10 cellular contexts compared by ENCODE assay signal in genomic region chr17:42289863-42290165, GRCh38. TPM values are rescaled to one million over a fixed set of nuclear protein-coding genes. Genes with fewer than 3 reads are reported as not detected.
A peak's percentile ranks its signal among the peaks of the same experiment; 100 is the strongest.
DNase-seq lines count a peak whose midpoint lies in the region; ATAC-seq, FAIRE-seq and TF ChIP-seq lines count a peak whose summit lies in the region.
"Had no signal": no experiment of that assay in that cellular context is flagged by ENCODE, and none has a peak within 500 bp of the region (broad histone marks: within the 10 kb centered on the region; RNA-seq: fewer than 3 reads in every experiment).

No MANE protein-coding gene starts in this region.

- no peak overlapping the region for H3K4me3 ChIP-seq in right atrium auricular region
- peak overlapping the region in 2 of 3 donors; percentile 54 to 78 for H3K4me3 ChIP-seq in skeletal muscle tissue (ENCODE audit: low read length in 3 of 3)
- no peak overlapping the region for H3K4me3 ChIP-seq in vagina

- no peak for TF ChIP-seq POLR2A in vagina (IDR thresholded peaks at IDR 0.05)

- H3K9me3 Mint-ChIP-seq in activated naive CD8-positive, alpha-beta T cell treated with anti-CD3 and anti-CD28 coated beads, Interleukin-2, amount 10 ng/mL, durations not matched to agents 7 days and 5 days, result no peaks in the 10 kb centered on the region

- ATAC-seq in left cardiac atrium, result no peak
- no peak for ATAC-seq in activated naive CD8-positive, alpha-beta T cell treated with anti-CD3 and anti-CD28 coated beads, Interleukin-2, amount 10 ng/mL, durations not matched to agents 7 days and 5 days (ENCODE audit: low read depth)

- H3K4me1 Mint-ChIP-seq in activated naive CD8-positive, alpha-beta T cell treated with anti-CD3 and anti-CD28 coated beads, Interleukin-2, amount 10 ng/mL, durations not matched to agents 7 days and 5 days, result peaks cover 42% of the 10 kb centered on the region

- H3K36me3 ChIP-seq in right atrium auricular region (peaks cover 6% of the 10 kb centered on the region), skeletal muscle tissue (ENCODE audit: control insufficient read depth in 3 of 3, insufficient read depth in 3 of 3, low read length in 3 of 3) (peaks cover under 1 to 14% (median 4%) of the 10 kb centered on the region in 3 donors), vagina (no peaks in the 10 kb centered on the region)
- H3K36me3 ChIP-seq: prostate gland had no signal

- no peak for DNase-seq in right atrium auricular region (ENCODE audit: low spot score)
- DNase-seq in left cardiac atrium, result no peak
- no peak for DNase-seq in activated naive CD8-positive, alpha-beta T cell treated with anti-CD3 and anti-CD28 coated beads, Interleukin-2, amount 10 ng/mL, durations not matched to agents 7 days and 5 days
- no peak for DNase-seq in vagina (ENCODE audit: extremely low spot score in 2 of 2)
- no peak for DNase-seq in NCI-H1417 (lab: John Stamatoyannopoulos, UW)
- no peak for DNase-seq in amygdala (lab: John Stamatoyannopoulos, UW)
- DNase-seq in urothelium cell line (ENCODE audit: low spot score), result no peak
- DNase-seq: NCI-H1092 treated with DMSO at 0.1 percent for 48 hours had no signal

- intact Hi-C loops in left cardiac atrium (cut with DNase I), result no loop called here
- intact Hi-C loops in vagina (cut with DNase I), result no loop called here

- H3K27me3 ChIP-seq in right atrium auricular region, result no peaks in the 10 kb centered on the region
- no peaks in the 10 kb centered on the region for H3K27me3 ChIP-seq in skeletal muscle tissue (ENCODE audit: control insufficient read depth in 3 of 3, insufficient read depth in 3 of 3, low read length in 3 of 3)
- H3K27me3 ChIP-seq in vagina, result no peaks in the 10 kb centered on the region

- peak overlapping the region in 1 of 3 donors; percentile 32 for H3K9ac ChIP-seq in skeletal muscle tissue (ENCODE audit: low read depth in 1 of 3, low read length in 3 of 3)

- no peak for FAIRE-seq in urothelium cell line (lab: Jason Lieb, UNC)

- H3K27ac ChIP-seq in right atrium auricular region (peak overlapping the region; percentile 85 to 90), skeletal muscle tissue (ENCODE audit: low read depth, low read length) (no peak overlapping the region), vagina (peak overlapping the region; percentile 90)

- peaks cover 29% of the 10 kb centered on the region for H3K36me3 Mint-ChIP-seq in activated naive CD8-positive, alpha-beta T cell treated with anti-CD3 and anti-CD28 coated beads, Interleukin-2, amount 10 ng/mL, durations not matched to agents 7 days and 5 days

- peak overlapping the region; percentile 91 for H3K4me3 Mint-ChIP-seq in activated naive CD8-positive, alpha-beta T cell treated with anti-CD3 and anti-CD28 coated beads, Interleukin-2, amount 10 ng/mL, durations not matched to agents 7 days and 5 days

- H3K27me3 Mint-ChIP-seq in activated naive CD8-positive, alpha-beta T cell treated with anti-CD3 and anti-CD28 coated beads, Interleukin-2, amount 10 ng/mL, durations not matched to agents 7 days and 5 days, result no peaks in the 10 kb centered on the region

- H3K9me3 ChIP-seq in right atrium auricular region (no peaks in the 10 kb centered on the region), skeletal muscle tissue (ENCODE audit: control insufficient read depth in 3 of 3, low read length in 3 of 3) (no peaks in the 10 kb centered on the region), vagina (no peaks in the 10 kb centered on the region)
- H3K9me3 ChIP-seq: prostate gland had no signal

- peak overlapping the region; percentile 86 for H3K27ac Mint-ChIP-seq in activated naive CD8-positive, alpha-beta T cell treated with anti-CD3 and anti-CD28 coated beads, Interleukin-2, amount 10 ng/mL, durations not matched to agents 7 days and 5 days

- TF ChIP-seq CTCF in right atrium auricular region (IDR thresholded peaks at IDR 0.05), result no peak
- no peak for TF ChIP-seq CTCF in vagina (IDR thresholded peaks at IDR 0.05)

- POLR2A ChIA-PET in activated naive CD8-positive, alpha-beta T cell treated with anti-CD3 and anti-CD28 coated beads, Interleukin-2, amount 10 ng/mL, durations not matched to agents 7 days and 5 days (lab: Charles Lee), result interaction anchor here (1.6 to 4.5 kb wide), 6 partner anchors 13 to 178 kb away, joined by 4 to 108 read pairs (median 16); partner anchors contain the start of genes DHX58 and STAT5B

- H3K4me1 ChIP-seq in right atrium auricular region, result peaks cover 0 to 45% of the 10 kb centered on the region in 2 donors
- H3K4me1 ChIP-seq in skeletal muscle tissue (ENCODE audit: control insufficient read depth in 3 of 3, insufficient read depth in 3 of 3, low read length in 3 of 3), result peaks cover 17 to 39% (median 24%) of the 10 kb centered on the region in 3 donors
- peaks cover 43% of the 10 kb centered on the region for H3K4me1 ChIP-seq in vagina

RNA-seq across cellular contexts. Expression of gene STAT5A, which starts 1.5 kb away (rescaled TPM):
- total RNA-seq in right atrium auricular region, result 10 to 100 TPM; 16.9 to 51.2 TPM
- total RNA-seq in left cardiac atrium, result 10 to 100 TPM; 38.1 to 40.6 TPM
- 100 to 1,000 TPM; 125 to 131 TPM for total RNA-seq in activated naive CD8-positive, alpha-beta T cell treated with anti-CD3 and anti-CD28 coated beads, Interleukin-2, amount 10 ng/mL, durations not matched to agents 7 days and 5 days
- 18.3 TPM for total RNA-seq in skeletal muscle tissue
- total RNA-seq in vagina, result 38.3 TPM

RNA-seq across cellular contexts. Expression of gene STAT5B, which starts 13.6 kb away (rescaled TPM):
- total RNA-seq in right atrium auricular region (10 to 100 TPM; 31.4 to 49.1 TPM), left cardiac atrium (10 to 100 TPM; 42.4 to 46.2 TPM), skeletal muscle tissue (31.3 TPM), vagina (74.6 TPM)
- 100 to 1,000 TPM; 131 to 134 TPM for total RNA-seq in activated naive CD8-positive, alpha-beta T cell treated with anti-CD3 and anti-CD28 coated beads, Interleukin-2, amount 10 ng/mL, durations not matched to agents 7 days and 5 days

Comparison
In these comparisons a context has a peak if more than half of its experiments do, and no peak if none do; other contexts are left out.
1. H3K4me3 ChIP-seq: peak in skeletal muscle tissue (2 of 3); none in right atrium auricular region (0 of 2) and vagina (0 of 2).